Comparison of ENCODE assay signal across 8 cellular contexts in genomic region chr6:7157307-7157706, GRCh38. TPM values are rescaled to one million over a fixed set of nuclear protein-coding genes. Genes with fewer than 3 reads are reported as not detected.
A peak's percentile ranks its signal among the peaks of the same experiment; 100 is the strongest.
DNase-seq lines count a peak whose midpoint lies in the region; ATAC-seq, FAIRE-seq and TF ChIP-seq lines count a peak whose summit lies in the region.
"Not testable (repeated sequence)": the region's sequence is repeated elsewhere in the genome, so short reads cannot be mapped to it uniquely, and the experiment has no call there.

No MANE protein-coding gene starts in this region.

- not testable (repeated sequence) for H2BK120ac ChIP-seq in mesenchymal stem cell (ENCODE audit: low read depth, low read length)

- H3K79me2 ChIP-seq in GM12878 (ENCODE audit: control insufficient read depth, insufficient read depth, low read length), result peaks cover 93% of the 10 kb centered on the region

- POLR2A ChIA-PET in Caco-2 (lab: Charles Lee), result not testable (repeated sequence)
- POLR2A ChIA-PET in GM12878 (lab: Charles Lee), result interaction anchor here (0.8 to 4.0 kb wide), 3 partner anchors 11 to 41 kb away, joined by 3 to 20 read pairs (median 15); no protein-coding TSS in a partner anchor

- H4K91ac ChIP-seq in mesenchymal stem cell (ENCODE audit: low read length), result not testable (repeated sequence)

- H2BK5ac ChIP-seq in mesenchymal stem cell (ENCODE audit: low read depth, low read length, poor library complexity, severe bottlenecking), result not testable (repeated sequence)

- not testable (repeated sequence) for H3K27me3 Mint-ChIP-seq in Caco-2 (ENCODE audit: insufficient read depth, unreplicated experiment); IgD-negative memory B cell

- TF ChIP-seq CTCF in Caco-2 (IDR thresholded peaks at IDR 0.05; ENCODE audit: insufficient read depth in 1 of 2, low read depth in 1 of 2, low read length in 1 of 2, severe bottlenecking in 1 of 2, unreplicated experiment in 1 of 2); GM12878 (IDR thresholded peaks at IDR 0.05 in 2 of 3, conservative IDR thresholded peaks at IDR 0.05 in 1 of 3; ENCODE audit: control insufficient read depth in 2 of 3, extremely low read depth in 1 of 3, insufficient read depth in 1 of 3, low read depth in 3 of 3, low read length in 3 of 3); esophagus muscularis mucosa (IDR thresholded peaks at IDR 0.05); psoas muscle (IDR thresholded peaks at IDR 0.05); transverse colon (IDR thresholded peaks at IDR 0.05): not testable (repeated sequence)

- intact Hi-C loops in Caco-2 (cut with micrococcal nuclease; ENCODE audit: unreplicated experiment); esophagus muscularis mucosa (cut with DNase I); psoas muscle (cut with DNase I): not testable (repeated sequence)
- intact Hi-C loops in GM12878 (cut with micrococcal nuclease; ENCODE audit: unreplicated experiment) (loop anchor here (5.0 to 10.0 kb wide), 3 partner anchors 80 to 570 kb away; partner anchors contain the start of gene LY86), transverse colon (cut with DNase I; ENCODE audit: low total_unique reads) (loop anchor here (5.0 kb wide), 1 partner anchor 50 kb away; the partner anchor contains the start of gene RREB1)

- H3K4me3 Mint-ChIP-seq in Caco-2 (ENCODE audit: unreplicated experiment), result not testable (repeated sequence)
- peak overlapping the region in 3 of 4 donors; percentile 69 to 85 (median 81) for H3K4me3 Mint-ChIP-seq in IgD-negative memory B cell

- TF ChIP-seq RAD21 in GM12878 (IDR thresholded peaks at IDR 0.05; ENCODE audit: insufficient read depth, low read depth, low read length), result not testable (repeated sequence)

- H2BK15ac ChIP-seq in mesenchymal stem cell (ENCODE audit: low read depth, poor library complexity, severe bottlenecking), result not testable (repeated sequence)

- ATAC-seq in GM12878, psoas muscle: not testable (repeated sequence)

- H3K18ac ChIP-seq in mesenchymal stem cell (ENCODE audit: low read depth in 1 of 2, low read length in 2 of 2), result peak overlapping the region in 1 of 2 experiments; percentile 21

- H3K27ac Mint-ChIP-seq in Caco-2 (ENCODE audit: unreplicated experiment) (peak overlapping the region; percentile 21), IgD-negative memory B cell (peak overlapping the region in 2 of 3 donors; percentile 52 to 99)

- RAD21 ChIA-PET in GM12878 (lab: Charles Lee; ENCODE audit: unreplicated experiment), result interaction anchor here (1.3 to 6.2 kb wide), 6 partner anchors 12 to 82 kb away, joined by 5 to 87 read pairs (median 14); no protein-coding TSS in a partner anchor

- H3K9ac ChIP-seq in SK-N-MC (ENCODE audit: insufficient read length), result not testable (repeated sequence)
- H3K9ac ChIP-seq in GM12878 (ENCODE audit: control insufficient read depth, insufficient read depth, low read length) (peak overlapping the region; percentile 74; the same call in 1 of the 2 replicates), mesenchymal stem cell (ENCODE audit: low read length) (peak overlapping the region; percentile 22)

- not testable (repeated sequence) for H3K36me3 ChIP-seq in Caco-2 (ENCODE audit: control insufficient read depth, insufficient read depth, low read length); GM12878 (ENCODE audit: control insufficient read depth in 2 of 2, insufficient read depth in 2 of 2, low read length in 1 of 2); esophagus muscularis mucosa; mesenchymal stem cell (ENCODE audit: control insufficient read depth in 1 of 2, insufficient read depth in 2 of 2, low read depth in 1 of 2, low read length in 2 of 2); psoas muscle (ENCODE audit: insufficient read depth in 1 of 2, low read depth in 1 of 2); transverse colon
- H3K36me3 ChIP-seq in SK-N-MC (ENCODE audit: insufficient read depth, low read length), result peaks cover 17% of the 10 kb centered on the region

- TF ChIP-seq POLR2A in GM12878 (IDR thresholded peaks at IDR 0.05; ENCODE audit: low read depth, low read length); esophagus muscularis mucosa (IDR thresholded peaks at IDR 0.05; ENCODE audit: low read depth); transverse colon (IDR thresholded peaks at IDR 0.05): not testable (repeated sequence)

- H3K14ac ChIP-seq in mesenchymal stem cell (ENCODE audit: low read length in 2 of 2), result not testable (repeated sequence)

- in situ Hi-C loops in GM12878 (cut with MboI); transverse colon (cut with MboI; ENCODE audit: low pct_ligation_motif_present in 1 of 4, low pct_unique_long_range_greater_than_20kb in 1 of 4, low sequenced_read_pairs in 3 of 4): not testable (repeated sequence)

- not testable (repeated sequence) for H4K8ac ChIP-seq in mesenchymal stem cell (ENCODE audit: low read length)

- peak overlapping the region; percentile 13 for H2AK5ac ChIP-seq in mesenchymal stem cell (ENCODE audit: low read length, severe bottlenecking)

- H3K4me1 Mint-ChIP-seq in Caco-2 (ENCODE audit: low read depth, unreplicated experiment), result peaks cover 29% of the 10 kb centered on the region
- H3K4me1 Mint-ChIP-seq in IgD-negative memory B cell, result peaks cover 63 to 75% (median 65%) of the 10 kb centered on the region in 3 donors

- H2BK12ac ChIP-seq in mesenchymal stem cell (ENCODE audit: low read length in 2 of 2), result not testable (repeated sequence)

- not testable (repeated sequence) for H3K9me3 ChIP-seq in Caco-2; SK-N-MC (ENCODE audit: low read depth, low read length); GM12878 (replicated peaks; ENCODE audit: control insufficient read depth, insufficient read depth, low read length); esophagus muscularis mucosa; mesenchymal stem cell (ENCODE audit: control insufficient read depth, low read length); psoas muscle; transverse colon

- H3K9me3 Mint-ChIP-seq in Caco-2 (ENCODE audit: unreplicated experiment); IgD-negative memory B cell: not testable (repeated sequence)

- peak overlapping the region; percentile 99 for H3K4me2 ChIP-seq in GM12878 (ENCODE audit: control insufficient read depth, insufficient read depth)
- not testable (repeated sequence) for H3K4me2 ChIP-seq in mesenchymal stem cell (ENCODE audit: low read length, poor library complexity, severe bottlenecking)

- BruUV-seq in Caco-2 (replicated peaks; lab: Mats Ljungman, UMichigan); GM12878 (replicated peaks; lab: Mats Ljungman, UMichigan): not testable (repeated sequence)

- CTCF ChIA-PET in Caco-2 (lab: Charles Lee), result not testable (repeated sequence)
- CTCF ChIA-PET in GM12878 (lab: Yijun Ruan, JAX), result interaction anchor here (2.0 to 8.2 kb wide), 2 partner anchors 19 to 80 kb away, joined by 5 to 63 read pairs; no protein-coding TSS in a partner anchor

- H3K4ac ChIP-seq in mesenchymal stem cell (ENCODE audit: low read depth in 1 of 2, low read length in 2 of 2), result not testable (repeated sequence)

- H3K4me1 ChIP-seq in Caco-2 (peaks cover 18% of the 10 kb centered on the region), GM12878 (ENCODE audit: control insufficient read depth, insufficient read depth, low read length) (peaks cover 71% of the 10 kb centered on the region), esophagus muscularis mucosa (peaks cover 48 to 92% (median 69%) of the 10 kb centered on the region in 4 donors), mesenchymal stem cell (ENCODE audit: control insufficient read depth, insufficient read depth, low read depth, low read length) (peaks cover 23% of the 10 kb centered on the region), psoas muscle (peaks cover 74% of the 10 kb centered on the region), transverse colon (peaks cover 50 to 98% (median 69%) of the 10 kb centered on the region in 4 donors)

- peaks cover 29% of the 10 kb centered on the region for H3K79me1 ChIP-seq in mesenchymal stem cell (replicated peaks; ENCODE audit: low read length, poor library complexity, severe bottlenecking)

- H3K23ac ChIP-seq in mesenchymal stem cell (ENCODE audit: low read length in 2 of 2), result not testable (repeated sequence)

- not testable (repeated sequence) for H3K4me3 ChIP-seq in Caco-2 (ENCODE audit: low read depth, low read length); SK-N-MC; esophagus muscularis mucosa; mesenchymal stem cell (ENCODE audit: insufficient read depth in 1 of 2, low read depth in 1 of 2, low read length in 2 of 2); psoas muscle; transverse colon
- H3K4me3 ChIP-seq in GM12878, result peak overlapping the region; percentile 58; the same call in 1 of the 2 replicates

- SMC1A ChIA-PET in GM12878 (lab: Charles Lee; ENCODE audit: uncharacterized antibody, unreplicated experiment), result interaction anchor here (0.6 to 8.4 kb wide), 7 partner anchors 12 to 436 kb away, joined by 3 to 256 read pairs (median 3); no protein-coding TSS in a partner anchor

- not testable (repeated sequence) for FAIRE-seq in GM12878 (lab: Jason Lieb, UNC)

- not testable (repeated sequence) for DNase-seq in Caco-2; SK-N-MC (ENCODE audit: low read depth, low spot score); GM12878 (ENCODE audit: low read depth, low spot score); esophagus muscularis mucosa (ENCODE audit: extremely low spot score); mesenchymal stem cell; psoas muscle; transverse colon

- 69% methylated on average over 7 of the region's 7 CpGs for WGBS in GM12878 (ENCODE audit: insufficient coverage, insufficient replicate concordance, low lambda C conversion rate, missing lambda C conversion rate)
- WGBS in esophagus muscularis mucosa, result 93% methylated on average over 7 of the region's 7 CpGs
- WGBS in mesenchymal stem cell, result 94% methylated on average over 7 of the region's 7 CpGs
- WGBS in psoas muscle, 3 donors, result 86 to 95% (median 89%) methylated on average over 7 of the region's 7 CpGs
- WGBS in transverse colon (ENCODE audit: low coverage in 1 of 2), 2 donors, result 90% methylated on average over 7 of the region's 7 CpGs; no CpG with 5 or more reads in 1 of the 2 donors

- peaks cover 13% of the 10 kb centered on the region for H3K36me3 Mint-ChIP-seq in Caco-2 (ENCODE audit: insufficient read depth, unreplicated experiment)
- H3K36me3 Mint-ChIP-seq in IgD-negative memory B cell, result not testable (repeated sequence)

- not testable (repeated sequence) for H4K20me1 ChIP-seq in GM12878 (ENCODE audit: control insufficient read depth, insufficient read depth)

- not testable (repeated sequence) for H2AFZ ChIP-seq in GM12878 (ENCODE audit: control insufficient read depth, low read depth, low read length); mesenchymal stem cell (ENCODE audit: low read depth, low read length)

- not testable (repeated sequence) for H3K27me3 ChIP-seq in Caco-2 (replicated peaks; ENCODE audit: control insufficient read depth, insufficient read depth, low read length); GM12878 (replicated peaks in 1 of 2; ENCODE audit: control insufficient read depth in 2 of 2, insufficient read depth in 2 of 2, low read length in 1 of 2); esophagus muscularis mucosa; mesenchymal stem cell (ENCODE audit: control insufficient read depth in 1 of 2, insufficient read depth in 1 of 2, low read length in 2 of 2); psoas muscle (ENCODE audit: insufficient read depth in 3 of 3, low read length in 2 of 3); transverse colon

- TF ChIP-seq EP300 in GM12878 (IDR thresholded peaks at IDR 0.05; ENCODE audit: borderline replicate concordance in 1 of 2, control insufficient read depth in 1 of 2, low read depth in 2 of 2, low read length in 2 of 2); esophagus muscularis mucosa (IDR thresholded peaks at IDR 0.05); transverse colon (IDR thresholded peaks at IDR 0.05; ENCODE audit: low read depth): not testable (repeated sequence)

- H3K27ac ChIP-seq in SK-N-MC, result peak overlapping the region; percentile 75; the same call in 1 of the 2 replicates
- H3K27ac ChIP-seq in GM12878 (ENCODE audit: control insufficient read depth, insufficient read depth), result peak overlapping the region; percentile 93
- H3K27ac ChIP-seq in esophagus muscularis mucosa (replicated peaks in 1 of 4), result peak overlapping the region; percentile 1 to 63 (median 42)
- peak overlapping the region; percentile 17 for H3K27ac ChIP-seq in mesenchymal stem cell (ENCODE audit: low read length, poor library complexity, severe bottlenecking)
- peak overlapping the region; percentile 51 for H3K27ac ChIP-seq in psoas muscle
- peak overlapping the region in 3 of 4 donors; percentile 52 to 66 (median 58) for H3K27ac ChIP-seq in transverse colon

RNA-seq across cellular contexts. Expression of gene RREB1, which starts 49.5 kb away (rescaled TPM):
- total RNA-seq in Caco-2 (2022) (48.6 and 51.1 TPM in 2 replicates), GM12878 (2014; rRNA removed) (12.3 and 14.9 TPM in 2 replicates), GM12878 (2014; rRNA removed; fragmentation: Illumina TruSeq; extraction: Trizol) (12.4 and 12.5 TPM in 2 replicates), GM12878 (2021) (27.3 and 30.3 TPM in 2 replicates), esophagus muscularis mucosa (10 to 100 TPM; 17.7 to 36.6 (median 28.8) TPM), psoas muscle (10 to 100 TPM; 32.7 to 49.4 (median 39.6) TPM), transverse colon (100 to 1,000 TPM in 2 of 4 donors, 10 to 100 TPM in 2; 73.9 to 214 (median 107) TPM)
- polyA plus RNA-seq in IgD-negative memory B cell (6.1 TPM), GM12878 (2011; rRNA removed) (2.9 and 3.1 TPM in 2 replicates), GM12878 (2014; fragmentation: Illumina TruSeq; extraction: Trizol) (4.4 and 7.2 TPM in 2 replicates), GM12878 (2014; fragmentation: Nextera tagmentation; extraction: Ambion mirVana) (1 to 10 TPM; 1.9 to 2.1 TPM), GM12878 (2014; rRNA removed) (9.3 and 11.3 TPM in 2 replicates), GM12878 (2016; fragmentation: Nextera tagmentation; extraction: Ambion mirVana) (1 to 10 TPM; 7.9 to 9.9 TPM), psoas muscle (10 to 100 TPM in 1 of 3 donors, 1 to 10 TPM in 2; 4.6 to 15.1 (median 8.9) TPM)
- total RNA-seq in GM12878 (2013; cell fraction: nucleolus; rRNA removed), result 160 and 173 TPM in 2 replicates
- polyA plus RNA-seq in GM12878 (2011; ENCODE audit: low read depth), result 5.8 TPM
- 2.9 and 4.9 TPM in 2 replicates for polyA plus RNA-seq in GM12878 (2011; cell fraction: cytosol; rRNA removed)
- 13.5 and 17.6 TPM in 2 replicates for polyA plus RNA-seq in GM12878 (2011; cell fraction: nucleus; rRNA removed)
- polyA plus RNA-seq in GM12878 (2012), result 11.1 and 11.2 TPM in 2 replicates
- 39.6 and 43.2 TPM in 2 replicates for polyA minus RNA-seq in GM12878 (2011; rRNA and poly(A)+ RNA removed)
- 10.9 and 14.4 TPM in 2 replicates for polyA minus RNA-seq in GM12878 (2011; cell fraction: cytosol; rRNA and poly(A)+ RNA removed)
- 39.0 and 65.1 TPM in 2 replicates for polyA minus RNA-seq in GM12878 (2011; cell fraction: nucleus; rRNA and poly(A)+ RNA removed)
- polyA plus RNA-seq in mesenchymal stem cell (2013, experiment 1 of 2), result 12.3 TPM
- 11.2 TPM for polyA plus RNA-seq in mesenchymal stem cell (2013, experiment 2 of 2)

Comparison
In these comparisons a context has a peak if more than half of its experiments do, and no peak if none do; other contexts are left out.
1. H3K27ac ChIP-seq: peak in every context shown above with its lines; median percentile 93 in GM12878; 75 in SK-N-MC; 58 in transverse colon; 51 in psoas muscle; 42 in esophagus muscularis mucosa; 17 in mesenchymal stem cell.